21 cellular contexts compared by ENCODE assay signal in genomic region chr1:46231231-46231630, GRCh38. TPM values are rescaled to one million over a fixed set of nuclear protein-coding genes. Genes with fewer than 3 reads are reported as not detected.
"Had no signal": no experiment of that assay in that cellular context is flagged by ENCODE, and none has a peak within 500 bp of the region (broad histone marks: within the 10 kb centered on the region; RNA-seq: fewer than 3 reads in every experiment).

No MANE protein-coding gene starts in this region.

RNA-seq across cellular contexts. Expression of gene RAD54L, which starts 16.3 kb away (rescaled TPM):
- total RNA-seq: ascending aorta had no signal

RNA-seq across cellular contexts. Expression of gene LURAP1, which starts 28.1 kb away (rescaled TPM):
- total RNA-seq: activated naive CD8-positive, alpha-beta T cell treated with anti-CD3 and anti-CD28 coated beads for 36 hours; activated T-cell treated with anti-CD3 and anti-CD28 coated beads, Interleukin-2, amount 50 U/mL, for 4 hours; activated T-helper 1 cell treated with anti-CD3 and anti-CD28 coated beads, Interleukin-12 subunit alpha, Interleukin-12 subunit beta, Interleukin-2, Interleukin-4 antibody, amounts not matched to agents 30 ng/mL and 10 ng/mL and 1 ng/mL, durations not matched to agents 14 hours and 24 hours and 36 hours had no signal

RNA-seq across cellular contexts. Expression of gene P3R3URF, which starts 54.9 kb away (rescaled TPM):
- total RNA-seq: activated naive CD4-positive, alpha-beta T cell treated with anti-CD3 and anti-CD28 coated beads for 36 hours; activated naive CD4-positive, alpha-beta T cell treated with anti-CD3 and anti-CD28 coated beads, Interleukin-2, amount 50 U/mL, for 72 hours; activated naive CD8-positive, alpha-beta T cell treated with anti-CD3 and anti-CD28 coated beads for 36 hours; activated naive CD8-positive, alpha-beta T cell treated with anti-CD3 and anti-CD28 coated beads, Interleukin-2, amount 10 ng/mL, durations not matched to agents 7 days and 5 days; activated T-cell treated with anti-CD3 and anti-CD28 coated beads, Interleukin-2, amount 50 U/mL, for 4 hours; activated T-cell treated with anti-CD3 and anti-CD28 coated beads, Interleukin-2, amount 50 U/mL, for 72 hours; activated T-helper 1 cell treated with anti-CD3 and anti-CD28 coated beads, Interleukin-12 subunit alpha, Interleukin-12 subunit beta, Interleukin-2, Interleukin-4 antibody, amounts not matched to agents 30 ng/mL and 10 ng/mL and 1 ng/mL, durations not matched to agents 14 hours and 24 hours and 36 hours; activated T-helper 17 cell treated with anti-CD3 and anti-CD28 coated beads, Interleukin-2, amount 50 U/mL, for 72 hours; activated T-helper 2 cell treated with anti-CD3 and anti-CD28 coated beads, Interferon-gamma antibody, Interleukin-2, Interleukin-4, amounts not matched to agents 10 μg/mL and 5 μg/mL and 100 μg/mL, durations not matched to agents 14 hours and 24 hours and 36 hours; adrenal gland; aorta; ascending aorta; astrocyte; body of pancreas; breast epithelium; bronchial epithelial cell; cardiac muscle cell; cardiac septum; cerebellum; chondrocyte had no signal
- polyA plus RNA-seq: adipose tissue, adrenal gland, aorta, cardiac muscle cell had no signal

RNA-seq across cellular contexts. Expression of gene TSPAN1, which starts 56.3 kb away (rescaled TPM):
- total RNA-seq: activated naive CD4-positive, alpha-beta T cell treated with anti-CD3 and anti-CD28 coated beads for 36 hours; activated naive CD4-positive, alpha-beta T cell treated with anti-CD3 and anti-CD28 coated beads, Interleukin-2, amount 50 U/mL, for 72 hours; activated naive CD8-positive, alpha-beta T cell treated with anti-CD3 and anti-CD28 coated beads, Interleukin-2, amount 10 ng/mL, durations not matched to agents 7 days and 5 days; activated T-helper 1 cell treated with anti-CD3 and anti-CD28 coated beads, Interleukin-12 subunit alpha, Interleukin-12 subunit beta, Interleukin-2, Interleukin-4 antibody, amounts not matched to agents 30 ng/mL and 10 ng/mL and 1 ng/mL, durations not matched to agents 14 hours and 24 hours and 36 hours; activated T-helper 17 cell treated with anti-CD3 and anti-CD28 coated beads, Interleukin-2, amount 50 U/mL, for 72 hours; activated T-helper 2 cell treated with anti-CD3 and anti-CD28 coated beads, Interferon-gamma antibody, Interleukin-2, Interleukin-4, amounts not matched to agents 10 μg/mL and 5 μg/mL and 100 μg/mL, durations not matched to agents 14 hours and 24 hours and 36 hours; cardiac muscle cell had no signal
- polyA plus RNA-seq: cardiac muscle cell had no signal
